Comparison of ENCODE assay signal across 12 cellular contexts in genomic region chr2:171509945-171510731, GRCh38. TPM values are rescaled to one million over a fixed set of nuclear protein-coding genes. Genes with fewer than 3 reads are reported as not detected.
DNase-seq lines count a peak whose midpoint lies in the region; ATAC-seq, FAIRE-seq and TF ChIP-seq lines count a peak whose summit lies in the region.
"Had no signal": no experiment of that assay in that cellular context is flagged by ENCODE, and none has a peak within 500 bp of the region (broad histone marks: within the 10 kb centered on the region; RNA-seq: fewer than 3 reads in every experiment).

No MANE protein-coding gene starts in this region.

- H3K9me3 ChIP-seq in Peyer's patch, result no peaks in the 10 kb centered on the region
- no peaks in the 10 kb centered on the region for H3K9me3 ChIP-seq in effector memory CD4-positive, alpha-beta T cell (ENCODE audit: control insufficient read depth, low read length)
- H3K9me3 ChIP-seq: body of pancreas, Caco-2, left lung had no signal

- TF ChIP-seq CTCF in Peyer's patch (IDR thresholded peaks at IDR 0.05), result no peak

- peak; percentile 85 for FAIRE-seq in GM12891 (lab: Jason Lieb, UNC)

- TF ChIP-seq POLR2A in GM12891 (IDR thresholded peaks at IDR 0.05; ENCODE audit: low read depth, low read length) (no peak), Peyer's patch (IDR thresholded peaks at IDR 0.05) (no peak)

- H3K4me1 ChIP-seq in Peyer's patch, result peaks cover 0 to 30% (median 0%) of the 10 kb centered on the region in 4 donors
- no peaks in the 10 kb centered on the region for H3K4me1 ChIP-seq in effector memory CD4-positive, alpha-beta T cell (ENCODE audit: control insufficient read depth, insufficient read depth, low read length, poor library complexity, severe bottlenecking)
- H3K4me1 ChIP-seq: body of pancreas, Caco-2 had no signal

- no peak overlapping the region for H3K4me3 ChIP-seq in Peyer's patch
- no peak overlapping the region for H3K4me3 ChIP-seq in effector memory CD4-positive, alpha-beta T cell (ENCODE audit: insufficient read depth, low read depth, low read length, poor library complexity, severe bottlenecking)
- H3K4me3 ChIP-seq: body of pancreas, left lung had no signal

- H3K27me3 ChIP-seq in Peyer's patch, result no peaks in the 10 kb centered on the region
- H3K27me3 ChIP-seq in effector memory CD4-positive, alpha-beta T cell (replicated peaks; ENCODE audit: control insufficient read depth, insufficient read depth, low read length, poor library complexity, severe bottlenecking), result no peaks in the 10 kb centered on the region
- H3K27me3 ChIP-seq: body of pancreas, left lung had no signal

- DNase-seq in GM12891 (ENCODE audit: insufficient read length, low spot score) (peak; percentile 25), GM19240 (ENCODE audit: insufficient read length, low spot score) (peak; percentile 30), Peyer's patch (peak in 2 of 3 donors; percentile 64 to 80), cerebellar nuclear complex (lab: John Stamatoyannopoulos, UW) (no peak), dedifferentiated amniotic fluid mesenchymal stem cell (ENCODE audit: extremely low spot score) (no peak), retina (no peak)
- no peak for DNase-seq in effector memory CD4-positive, alpha-beta T cell
- DNase-seq: body of pancreas, Caco-2, left lung, NCI-H2227 treated with DMSO at 0.1 percent for 48 hours had no signal

- H3K36me3 ChIP-seq in Peyer's patch, result no peaks in the 10 kb centered on the region
- no peaks in the 10 kb centered on the region for H3K36me3 ChIP-seq in effector memory CD4-positive, alpha-beta T cell (ENCODE audit: control insufficient read depth, insufficient read depth, low read length)
- H3K36me3 ChIP-seq: left lung had no signal

- H3K27ac ChIP-seq in Peyer's patch, result peak overlapping the region in 1 of 4 donors; percentile 58
- no peak overlapping the region for H3K27ac ChIP-seq in effector memory CD4-positive, alpha-beta T cell (ENCODE audit: insufficient read depth, low read length, poor library complexity, severe bottlenecking)
- H3K27ac ChIP-seq: body of pancreas, left lung had no signal

- peak; percentile 83 for ATAC-seq in HG02759 (IDR thresholded peaks at IDR 0.05; ENCODE audit: unreplicated experiment)
- ATAC-seq: body of pancreas, left lung had no signal

TF ChIP-seq in GM12891, 5 proteins besides CTCF, POLR2A, EP300 and RAD21:
- TF ChIP-seq POLR2AphosphoS5 (IDR thresholded peaks at IDR 0.05; ENCODE audit: low read depth, low read length) (no peak), SPI1 (IDR thresholded peaks at IDR 0.05; ENCODE audit: low read depth, low read length) (peak; percentile 37; the same call in 1 of the 2 replicates), POU2F2 (IDR thresholded peaks at IDR 0.05; ENCODE audit: low read depth, low read length) (peak; percentile 90), TAF1 (IDR thresholded peaks at IDR 0.05; ENCODE audit: low read depth, low read length) (no peak), PAX5 (IDR thresholded peaks at IDR 0.05; ENCODE audit: insufficient read depth, low read length, severe bottlenecking) (no peak)
TF ChIP-seq in GM12891: peak in this region for 2.

RNA-seq across cellular contexts. Expression of gene CYBRD1, which starts 12.1 kb away (rescaled TPM):
- 17.5 TPM for polyA plus RNA-seq in GM12891 (2012; ENCODE audit: low read depth, missing spikeins)
- 100 to 1,000 TPM in 3 of 4 donors, 10 to 100 TPM in 1; 72.6 to 951 (median 674) TPM for total RNA-seq in Peyer's patch

Comparison
In these comparisons a context has a peak if more than half of its experiments do, and no peak if none do; other contexts are left out.
1. DNase-seq: peak in GM12891 (single experiment), GM19240 (single experiment) and Peyer's patch (2 of 3); none in effector memory CD4-positive, alpha-beta T cell (0 of 3), cerebellar nuclear complex (0 of 2), dedifferentiated amniotic fluid mesenchymal stem cell (single experiment) and retina (single experiment).